8 cellular contexts compared by ENCODE assay signal in genomic region chr18:13611058-13611615, GRCh38.
DNase-seq lines count a peak whose midpoint lies in the region; ATAC-seq and TF ChIP-seq lines count a peak whose summit lies in the region.

No MANE protein-coding gene starts in this region.

- H3K9me3 Mint-ChIP-seq in glutamatergic neuron (ENCODE audit: unreplicated experiment): no peaks in the 10 kb centered on the region

- H3K4me2 ChIP-seq in osteoblast (ENCODE audit: insufficient read depth, low read length): peak overlapping the region; percentile 94

- TF ChIP-seq CTCF in GM06990 (IDR thresholded peaks at IDR 0.05; ENCODE audit: insufficient read depth, low read length, poor library complexity, severe bottlenecking) (no peak), fibroblast of pulmonary artery (IDR thresholded peaks at IDR 0.05; ENCODE audit: low read length, missing control alignments) (no peak), osteoblast (IDR thresholded peaks at IDR 0.05; ENCODE audit: extremely low read depth, low read depth, low read length) (no peak), glutamatergic neuron (IDR thresholded peaks at IDR 0.05; ENCODE audit: partially characterized antibody, unreplicated experiment) (no peak)

- ATAC-seq in HG02678 (IDR thresholded peaks at IDR 0.05; ENCODE audit: unreplicated experiment) (peak; percentile 22), GM21390 (IDR thresholded peaks at IDR 0.05; ENCODE audit: unreplicated experiment) (no peak)

- H3K4me1 Mint-ChIP-seq in glutamatergic neuron (ENCODE audit: low read depth, unreplicated experiment): peaks cover 8% of the 10 kb centered on the region

- peak overlapping the region; percentile 85 for H2AFZ ChIP-seq in osteoblast (ENCODE audit: low read length)

- H3K4me3 ChIP-seq in GM06990 (replicated peaks; ENCODE audit: low read depth, low read length): peak overlapping the region; percentile 54
- H3K4me3 ChIP-seq in fibroblast of pulmonary artery (replicated peaks; ENCODE audit: low read depth, low read length): peak overlapping the region; percentile 37
- peak overlapping the region; percentile 70 for H3K4me3 ChIP-seq in osteoblast (ENCODE audit: insufficient read depth, low read length)

- H4K20me1 ChIP-seq in osteoblast (ENCODE audit: insufficient read depth, low read length): no peaks in the 10 kb centered on the region

- no peaks in the 10 kb centered on the region for H3K79me2 ChIP-seq in osteoblast (ENCODE audit: insufficient read depth, low read length)

- no peaks in the 10 kb centered on the region for H3K36me3 Mint-ChIP-seq in glutamatergic neuron (ENCODE audit: unreplicated experiment)

- H3K36me3 ChIP-seq in GM06990 (ENCODE audit: control insufficient read depth, insufficient read depth, low read length): no peaks in the 10 kb centered on the region
- H3K36me3 ChIP-seq in osteoblast (ENCODE audit: insufficient read depth, low read length): no peaks in the 10 kb centered on the region

- DNase-seq in GM06990 (ENCODE audit: extremely low read depth, insufficient read length) (peak; percentile 61), T-helper 9 cell (peak; percentile 18), fibroblast of pulmonary artery (ENCODE audit: low read depth) (peak; percentile 68), osteoblast (ENCODE audit: insufficient read length, low spot score, missing footprints) (peak; percentile 62), dedifferentiated amniotic fluid mesenchymal stem cell (ENCODE audit: extremely low spot score) (no peak), glutamatergic neuron (no peak)

- peaks cover 14% of the 10 kb centered on the region for H3K4me1 ChIP-seq in osteoblast (ENCODE audit: insufficient read depth, low read length)

- H3K27me3 Mint-ChIP-seq in glutamatergic neuron (ENCODE audit: unreplicated experiment): peaks cover 2% of the 10 kb centered on the region

- H3K27ac ChIP-seq in osteoblast (ENCODE audit: low read depth, low read length): peak overlapping the region; percentile 33

- no peak overlapping the region for H3K27ac Mint-ChIP-seq in glutamatergic neuron (ENCODE audit: unreplicated experiment)

- H3K27me3 ChIP-seq in GM06990 (replicated peaks; ENCODE audit: control insufficient read depth, insufficient read depth, low read length) (no peaks in the 10 kb centered on the region), osteoblast (ENCODE audit: insufficient read depth, low read length) (peaks cover 25% of the 10 kb centered on the region)

- no peaks in the 10 kb centered on the region for H3K9me3 ChIP-seq in osteoblast (ENCODE audit: low read depth, low read length)

- H3K4me3 Mint-ChIP-seq in glutamatergic neuron (ENCODE audit: unreplicated experiment): no peak overlapping the region

Comparison
In these comparisons a context has a peak if more than half of its experiments do, and no peak if none do; other contexts are left out.
1. DNase-seq: peak in GM06990 (single experiment), T-helper 9 cell (single experiment), fibroblast of pulmonary artery (single experiment) and osteoblast (single experiment); none in dedifferentiated amniotic fluid mesenchymal stem cell (single experiment) and glutamatergic neuron (single experiment).
2. Peak in every context shown above with its lines, with median percentiles within 50 percentile points of each other: H3K4me3 ChIP-seq.